ENCODE assay signal across 1 cellular context in the genomic region with DNA sequence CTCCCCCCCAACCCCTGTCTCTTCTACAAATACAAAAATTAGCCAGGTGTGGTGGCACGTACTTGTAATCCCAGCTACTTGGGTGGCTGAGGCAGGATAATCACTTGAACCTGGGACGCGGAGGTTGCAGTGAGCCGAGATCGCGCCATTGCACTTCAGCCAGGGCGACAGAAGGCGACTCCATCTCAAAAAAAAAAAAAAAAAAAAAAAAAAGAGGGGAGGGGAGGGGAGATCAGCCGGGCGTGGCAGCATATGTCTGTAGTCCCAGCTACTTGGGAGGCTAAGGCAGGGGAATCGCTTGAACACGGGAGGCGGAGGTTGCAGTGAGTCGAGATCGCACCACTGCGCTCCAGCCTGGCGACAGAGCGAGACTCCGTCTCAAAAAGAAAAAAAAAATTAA. TPM values are rescaled to one million over a fixed set of nuclear protein-coding genes. Genes with fewer than 3 reads are reported as not detected.
"Had no signal": no experiment of that assay in that cellular context is flagged by ENCODE, and none has a peak within 500 bp of the region (broad histone marks: within the 10 kb centered on the region; RNA-seq: fewer than 3 reads in every experiment).

No MANE protein-coding gene starts in this region.

RNA-seq across cellular contexts. Expression of a gene that starts 40.2 kb away (rescaled TPM):
- total RNA-seq: mesenteric fat pad had no signal
